In the genomic region with DNA sequence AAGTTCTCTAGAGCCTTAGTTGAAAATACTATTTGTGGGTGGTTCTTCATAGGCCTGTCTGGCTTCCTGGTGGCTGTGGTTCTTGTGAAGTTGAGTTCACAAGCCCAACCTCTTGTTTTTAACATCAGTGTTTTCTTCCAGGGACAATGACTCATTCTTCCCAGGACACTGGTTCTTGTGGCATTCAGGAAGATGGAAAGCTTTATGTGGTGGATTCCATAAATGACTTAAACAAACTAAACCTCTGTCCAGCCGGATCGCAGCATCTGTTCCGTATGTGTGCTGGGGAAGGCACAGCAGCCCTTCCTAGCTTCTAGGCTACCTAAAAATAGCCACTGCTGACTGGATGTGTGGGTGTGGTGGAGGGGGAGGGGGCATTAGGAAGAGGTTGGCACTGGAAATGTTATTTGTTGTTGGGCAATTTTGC, we compare ENCODE assay signal across 9 cellular contexts. TPM values are rescaled to one million over a fixed set of nuclear protein-coding genes. Genes with fewer than 3 reads are reported as not detected.
A peak's percentile ranks its signal among the peaks of the same experiment; 100 is the strongest.
DNase-seq lines count a peak whose midpoint lies in the region; ATAC-seq and TF ChIP-seq lines count a peak whose summit lies in the region.
"Had no signal": no experiment of that assay in that cellular context is flagged by ENCODE, and none has a peak within 500 bp of the region (broad histone marks: within the 10 kb centered on the region; RNA-seq: fewer than 3 reads in every experiment).

No MANE protein-coding gene starts in this region.

- no peaks in the 10 kb centered on the region for H3K9me2 ChIP-seq in hepatocyte (replicated peaks; ENCODE audit: insufficient read depth)

- H3K4me1 ChIP-seq in body of pancreas (peaks cover 26% of the 10 kb centered on the region), hepatocyte (ENCODE audit: insufficient read depth) (peaks cover 8% of the 10 kb centered on the region), tibial artery (peaks cover 0 to 58% (median 30%) of the 10 kb centered on the region in 4 donors)

- 68 to 73% methylated on average over 3 of the region's 3 CpGs for WGBS in body of pancreas, 2 donors
- 57% methylated on average over 3 of the region's 3 CpGs for WGBS in hepatocyte (ENCODE audit: low lambda C conversion rate, missing lambda C conversion rate)

- DNase-seq in HT-29 (ENCODE audit: low spot score) (peak; percentile 94), body of pancreas (peak in 2 of 4 donors; percentile 26 to 30), hepatocyte (ENCODE audit: low spot score) (peak; percentile 56), tibial artery (peak; percentile 34 to 71), DMS114 treated with DMSO at 0.1 percent for 48 hours (lab: John Stamatoyannopoulos, UW; ENCODE audit: unreplicated experiment) (no peak), substantia nigra (lab: John Stamatoyannopoulos, UW) (no peak)
- DNase-seq: stimulated activated CD4-positive, alpha-beta T cell treated with anti-CD3 and anti-CD28 coated beads, Interleukin-15, amount 100 ng/mL, for 24 hours had no signal

- no peaks in the 10 kb centered on the region for H4K20me1 ChIP-seq in hepatocyte (ENCODE audit: insufficient read depth, poor library complexity, severe bottlenecking)

- no peaks in the 10 kb centered on the region for H3K27me3 ChIP-seq in body of pancreas
- no peaks in the 10 kb centered on the region for H3K27me3 ChIP-seq in hepatocyte
- H3K27me3 ChIP-seq in tibial artery: no peaks in the 10 kb centered on the region

- no peaks in the 10 kb centered on the region for H3K79me2 ChIP-seq in hepatocyte

- TF ChIP-seq CTCF in body of pancreas (IDR thresholded peaks at IDR 0.05) (no peak), hepatocyte (IDR thresholded peaks at IDR 0.05; ENCODE audit: poor library complexity) (no peak), tibial artery (IDR thresholded peaks at IDR 0.05) (no peak)

- H3K9me3 ChIP-seq in body of pancreas: no peaks in the 10 kb centered on the region
- H3K9me3 ChIP-seq in hepatocyte (ENCODE audit: low read depth): no peaks in the 10 kb centered on the region
- H3K9me3 ChIP-seq in tibial artery: no peaks in the 10 kb centered on the region

- H3K36me3 ChIP-seq in body of pancreas (replicated peaks in 1 of 2; ENCODE audit: insufficient read depth in 1 of 2, low read depth in 2 of 2): no peaks in the 10 kb centered on the region
- no peaks in the 10 kb centered on the region for H3K36me3 ChIP-seq in hepatocyte (replicated peaks; ENCODE audit: insufficient read depth, low read depth)
- H3K36me3 ChIP-seq in tibial artery: peaks cover 0 to 7% (median 5%) of the 10 kb centered on the region in 3 donors

- H3K4me3 ChIP-seq in body of pancreas (no peak overlapping the region), hepatocyte (no peak overlapping the region), tibial artery (peak overlapping the region; percentile 21 to 28)

- intact Hi-C loops in body of pancreas (cut with DNase I): no loop called here
- intact Hi-C loops in tibial artery (cut with DNase I; ENCODE audit: low total_unique reads): no loop called here

- TF ChIP-seq POLR2A in body of pancreas (IDR thresholded peaks at IDR 0.05): no peak

- H3K27ac ChIP-seq in body of pancreas: peak overlapping the region in 2 of 4 donors; percentile 34 to 35
- peak overlapping the region; percentile 49 for H3K27ac ChIP-seq in hepatocyte
- H3K27ac ChIP-seq in tibial artery: peak overlapping the region; percentile 76 to 79
- H3K27ac ChIP-seq in substantia nigra (ENCODE audit: low read depth, low read length, poor library complexity, severe bottlenecking): no peak overlapping the region

- no peak overlapping the region for H2AFZ ChIP-seq in hepatocyte

- no peak overlapping the region for H3K4me2 ChIP-seq in hepatocyte

- peak; percentile 60 for ATAC-seq in body of pancreas
- ATAC-seq in GM18498 (IDR thresholded peaks at IDR 0.05; ENCODE audit: unreplicated experiment): no peak
- ATAC-seq in HG03521 (IDR thresholded peaks at IDR 0.05; ENCODE audit: unreplicated experiment): no peak

RNA-seq across cellular contexts. Expression of a gene that starts 3.9 kb away (rescaled TPM):
- total RNA-seq in HT-29 (2014; rRNA removed; shearing (Covaris generic)): 0.39 TPM in 1 of 2 replicates, not detected in the other
- total RNA-seq in body of pancreas: 1 to 10 TPM; 2.3 to 6.0 TPM
- 1.3 and 1.9 TPM in 2 replicates for total RNA-seq in hepatocyte
- 1.1 and 1.4 TPM in 2 replicates for polyA plus RNA-seq in hepatocyte

RNA-seq across cellular contexts. Expression of a gene that starts 34.4 kb away (rescaled TPM):
- 54.8 and 58.9 TPM in 2 replicates for total RNA-seq in HT-29 (2014; rRNA removed; shearing (Covaris generic))
- 100 to 1,000 TPM; 119 to 154 TPM for total RNA-seq in body of pancreas
- total RNA-seq in hepatocyte: 83.7 and 114 TPM in 2 replicates
- 69.9 and 76.3 TPM in 2 replicates for polyA plus RNA-seq in hepatocyte

Comparison
In these comparisons a context has a peak if more than half of its experiments do, and no peak if none do; other contexts are left out.
1. DNase-seq: peak in HT-29 (single experiment), hepatocyte (single experiment) and tibial artery (2 of 2); none in DMS114 treated with DMSO at 0.1 percent for 48 hours (single experiment) and substantia nigra (0 of 49).
2. H3K4me3 ChIP-seq: peak in tibial artery (2 of 2); none in body of pancreas (0 of 2) and hepatocyte (single experiment).